In the genomic region with DNA sequence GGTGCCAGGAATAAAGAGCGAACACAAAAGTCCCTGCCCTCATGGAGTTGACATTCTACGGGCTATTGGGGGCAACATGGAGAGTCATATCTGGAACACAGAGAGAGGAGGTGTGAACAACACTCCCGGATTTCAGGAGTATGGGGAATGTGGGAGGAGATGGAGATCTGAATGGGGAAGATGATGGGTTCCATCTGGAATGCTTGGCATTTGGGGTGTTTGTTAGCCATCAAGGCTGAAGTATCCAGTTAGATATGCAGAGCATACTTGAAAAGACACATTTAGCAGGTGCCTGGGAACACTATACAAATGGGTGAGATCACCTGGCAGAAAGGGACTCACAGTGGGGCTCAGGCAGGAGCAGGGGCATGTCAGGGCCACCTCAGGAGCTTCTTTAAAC, we compare ENCODE assay signal across 23 cellular contexts.
DNase-seq lines count a peak whose midpoint lies in the region; ATAC-seq, FAIRE-seq and TF ChIP-seq lines count a peak whose summit lies in the region.
"Had no signal": no experiment of that assay in that cellular context is flagged by ENCODE, and none has a peak within 500 bp of the region (broad histone marks: within the 10 kb centered on the region; RNA-seq: fewer than 3 reads in every experiment).

No MANE protein-coding gene starts in this region.

- no peak overlapping the region for H3K4ac ChIP-seq in mesendoderm (ENCODE audit: low read depth, low read length)

- no peaks in the 10 kb centered on the region for H3K79me1 ChIP-seq in mesendoderm (ENCODE audit: low read length)

- no peak overlapping the region for H4K8ac ChIP-seq in mesendoderm (ENCODE audit: low read depth, low read length)

- no peak overlapping the region for H3K56ac ChIP-seq in mesendoderm (ENCODE audit: low read length)

- intact Hi-C loops in kidney (cut with DNase I) = no loop called here

- H2AK5ac ChIP-seq in mesendoderm (ENCODE audit: low read length) = no peak overlapping the region

- H3K23ac ChIP-seq in mesendoderm (ENCODE audit: low read length) = no peak overlapping the region

- no peaks in the 10 kb centered on the region for H3K4me1 ChIP-seq in foreskin keratinocyte
- H3K4me1 ChIP-seq in mesendoderm (ENCODE audit: control insufficient read depth, low read depth, low read length) = no peaks in the 10 kb centered on the region
- H3K4me1 ChIP-seq in kidney (ENCODE audit: control insufficient read depth in 1 of 2, insufficient read depth in 1 of 2, low read depth in 1 of 2, low read length in 2 of 2) = no peaks in the 10 kb centered on the region

- H3K4me2 ChIP-seq in mesendoderm (ENCODE audit: low read length) = no peak overlapping the region
- H3K4me2 ChIP-seq: SK-N-SH had no signal

- no peak overlapping the region for H2BK120ac ChIP-seq in mesendoderm (ENCODE audit: low read depth, low read length)

- no peak overlapping the region for H3K27ac ChIP-seq in foreskin keratinocyte
- H3K27ac ChIP-seq in mesendoderm (ENCODE audit: low read depth, low read length) = no peak overlapping the region
- no peak overlapping the region for H3K27ac ChIP-seq in kidney (ENCODE audit: low read depth in 2 of 2, low read length in 2 of 2)

- no peaks in the 10 kb centered on the region for H3K79me2 ChIP-seq in mesendoderm (ENCODE audit: control insufficient read depth, insufficient read depth, low read length)

- H3K18ac ChIP-seq in mesendoderm (ENCODE audit: low read length) = no peak overlapping the region

- ATAC-seq in foreskin keratinocyte (no peak), HG03280 (IDR thresholded peaks at IDR 0.05; ENCODE audit: unreplicated experiment) (no peak), GM18861 (IDR thresholded peaks at IDR 0.05; ENCODE audit: unreplicated experiment) (no peak)
- ATAC-seq: K562 had no signal

- no peak overlapping the region for H2BK5ac ChIP-seq in mesendoderm (ENCODE audit: low read length)

- no peak for FAIRE-seq in kidney (lab: Jason Lieb, UNC)
- FAIRE-seq: HTR-8/SVneo, K562, RCC 7860 had no signal

- no peak overlapping the region for H3K4me3 ChIP-seq in mesendoderm (ENCODE audit: low read length)
- H3K4me3 ChIP-seq in kidney (ENCODE audit: low read length in 2 of 2) = no peak overlapping the region
- H3K4me3 ChIP-seq: K562 had no signal

- H3K27me3 ChIP-seq in foreskin keratinocyte (peaks cover 2% of the 10 kb centered on the region), mesendoderm (ENCODE audit: insufficient read depth, low read length, poor library complexity) (no peaks in the 10 kb centered on the region)

- no peaks in the 10 kb centered on the region for H3K9me3 ChIP-seq in kidney (ENCODE audit: control insufficient read depth in 1 of 2, low read length in 2 of 2)
- H3K9me3 ChIP-seq: SK-N-SH had no signal

- no peak overlapping the region for H4K5ac ChIP-seq in mesendoderm (ENCODE audit: low read length)

- DNase-seq in GM03348 (ENCODE audit: low spot score) (peak; percentile 22), foreskin keratinocyte (peak; percentile 11 to 33), mesendoderm (peak; percentile 77), kidney (no peak), RKO (ENCODE audit: low spot score) (no peak)
- DNase-seq: Calu3, DND-41, H7, Kasumi-1, NCI-H1105 treated with DMSO at 0.1 percent for 48 hours, NCI-H146, NCI-H1930, NCI-H2107, NCI-H446, NCI-H524 treated with DMSO at 0.1 percent for 48 hours, NCI-H774, SK-N-SH, SW 1271 had no signal

- H2BK15ac ChIP-seq in mesendoderm (replicated peaks; ENCODE audit: low read depth) = no peak overlapping the region

- WGBS in mesendoderm (ENCODE audit: extremely low coverage, insufficient coverage, low lambda C conversion rate) = no CpG with 5 or more reads among the region's 3 CpGs

- TF ChIP-seq CTCF in foreskin keratinocyte (conservative IDR thresholded peaks at IDR 0.05) = no peak
- TF ChIP-seq CTCF in kidney (IDR thresholded peaks at IDR 0.05; ENCODE audit: borderline replicate concordance, extremely low read depth, insufficient read depth) = no peak

- H3K9ac ChIP-seq in mesendoderm (ENCODE audit: low read length) (no peak overlapping the region), kidney (ENCODE audit: low read length in 2 of 2) (no peak overlapping the region)
- H3K9ac ChIP-seq: SK-N-SH had no signal

- H3K36me3 ChIP-seq in mesendoderm (ENCODE audit: control insufficient read depth, insufficient read depth, low read length) = peaks cover 14% of the 10 kb centered on the region
- no peaks in the 10 kb centered on the region for H3K36me3 ChIP-seq in kidney (ENCODE audit: control insufficient read depth in 1 of 2, insufficient read depth in 2 of 2, low read length in 2 of 2)

Comparison
In these comparisons a context has a peak if more than half of its experiments do, and no peak if none do; other contexts are left out.
1. DNase-seq: peak in GM03348 (single experiment), foreskin keratinocyte (2 of 2) and mesendoderm (single experiment); none in kidney (single experiment) and RKO (single experiment).